ENCODE assay signal across 8 cellular contexts in genomic region chr20:24993337-24994185, GRCh38. TPM values are rescaled to one million over a fixed set of nuclear protein-coding genes. Genes with fewer than 3 reads are reported as not detected.
A peak's percentile ranks its signal among the peaks of the same experiment; 100 is the strongest.
DNase-seq lines count a peak whose midpoint lies in the region; ATAC-seq, FAIRE-seq and TF ChIP-seq lines count a peak whose summit lies in the region.

No MANE protein-coding gene starts in this region.

- no peaks in the 10 kb centered on the region for H3K9me3 Mint-ChIP-seq in activated B cell treated with CpG ODN at 0.5 μM for 24 hours
- no peaks in the 10 kb centered on the region for H3K9me3 Mint-ChIP-seq in osteocyte (ENCODE audit: unreplicated experiment)

- peak overlapping the region; percentile 97 for H3K4me3 ChIP-seq in fibroblast of villous mesenchyme (ENCODE audit: low read depth, low read length)

- CTCF ChIA-PET in activated B cell treated with CpG ODN at 0.5 μM for 24 hours (lab: Charles Lee) (interaction anchor here (1.0 to 4.7 kb wide), 8 partner anchors 11 to 406 kb away, joined by 3 to 113 read pairs (median 6); no protein-coding TSS in a partner anchor), GM10248 (lab: Yijun Ruan, JAX) (interaction anchor here (0.9 to 9.4 kb wide), 18 partner anchors 10 to 413 kb away, joined by 3 to 201 read pairs (median 5); partner anchors contain the start of genes ACSS1 and GINS1)

- H3K4me3 Mint-ChIP-seq in activated B cell treated with CpG ODN at 0.5 μM for 24 hours (peak overlapping the region; percentile 92), osteocyte (ENCODE audit: unreplicated experiment) (peak overlapping the region; percentile 92)

- H3K36me3 Mint-ChIP-seq in activated B cell treated with CpG ODN at 0.5 μM for 24 hours (ENCODE audit: low read depth) (peaks cover 16% of the 10 kb centered on the region), osteocyte (ENCODE audit: unreplicated experiment) (peaks cover 2% of the 10 kb centered on the region)

- intact Hi-C loops in activated B cell treated with CpG ODN at 0.5 μM for 24 hours (cut with micrococcal nuclease) = loop anchor here (1.0 to 5.0 kb wide), 6 partner anchors 253 to 1643 kb away; partner anchors contain the start of genes NANP and NXT1

- POLR2A ChIA-PET in activated B cell treated with CpG ODN at 0.5 μM for 24 hours (lab: Charles Lee) = interaction anchor here (1.0 to 3.3 kb wide), 6 partner anchors 45 to 1644 kb away, joined by 3 to 35 read pairs (median 7); partner anchors contain the start of gene ACSS1
- POLR2A ChIA-PET in GM10248 (lab: Yijun Ruan, JAX) = interaction anchor here (0.6 to 1.0 kb wide), 2 partner anchors 67 to 175 kb away, joined by 3 to 4 read pairs; no protein-coding TSS in a partner anchor

- no peak for ATAC-seq in activated B cell treated with CpG ODN at 0.5 μM for 24 hours (ENCODE audit: low read depth)

- H3K27me3 Mint-ChIP-seq in activated B cell treated with CpG ODN at 0.5 μM for 24 hours (no peaks in the 10 kb centered on the region), osteocyte (ENCODE audit: unreplicated experiment) (peaks cover 17% of the 10 kb centered on the region)

- peak; percentile 53 for DNase-seq in NCI-H1105 treated with DMSO at 0.1 percent for 48 hours (lab: John Stamatoyannopoulos, UW)
- no peak for DNase-seq in NCI-H1105 (lab: John Stamatoyannopoulos, UW)
- DNase-seq in MV-4-11 (lab: John Stamatoyannopoulos, UW) = peak; percentile 45
- no peak for DNase-seq in activated B cell treated with CpG ODN at 0.5 μM for 24 hours
- DNase-seq in fibroblast of villous mesenchyme (ENCODE audit: low read depth) = peak; percentile 29
- DNase-seq in osteocyte (ENCODE audit: extremely low spot score, unreplicated experiment) = no peak
- DNase-seq in D721Med (ENCODE audit: insufficient read length, low spot score) = no peak
- DNase-seq in GM10248 (ENCODE audit: extremely low spot score) = no peak

- TF ChIP-seq CTCF in activated B cell treated with CpG ODN at 0.5 μM for 24 hours (IDR thresholded peaks at IDR 0.05) (no peak), fibroblast of villous mesenchyme (IDR thresholded peaks at IDR 0.05; ENCODE audit: insufficient read depth, low read depth, low read length) (peak; percentile 9), osteocyte (IDR thresholded peaks at IDR 0.05) (peak; percentile 58), D721Med (IDR thresholded peaks at IDR 0.05; ENCODE audit: insufficient read depth, missing control alignments) (no peak), GM10248 (IDR thresholded peaks at IDR 0.05; ENCODE audit: control extremely low read depth, extremely low read depth, low read depth, missing control alignments) (no peak)

- H3K27ac Mint-ChIP-seq in activated B cell treated with CpG ODN at 0.5 μM for 24 hours (peak overlapping the region; percentile 95), osteocyte (ENCODE audit: unreplicated experiment) (peak overlapping the region; percentile 95)

- no peak for FAIRE-seq in D721Med (lab: Jason Lieb, UNC)

- H3K4me1 Mint-ChIP-seq in activated B cell treated with CpG ODN at 0.5 μM for 24 hours (peaks cover 45% of the 10 kb centered on the region), osteocyte (ENCODE audit: unreplicated experiment) (peaks cover 42% of the 10 kb centered on the region)

RNA-seq across cellular contexts. Expression of gene APMAP, which starts 1.0 kb away (rescaled TPM):
- total RNA-seq in activated B cell treated with CpG ODN at 0.5 μM for 24 hours = 22.3 and 24.9 TPM in 2 replicates
- 72.2 and 81.2 TPM in 2 replicates for total RNA-seq in fibroblast of villous mesenchyme
- 76.3 and 80.0 TPM in 2 replicates for total RNA-seq in osteocyte

RNA-seq across cellular contexts. Expression of gene CST7, which starts 44.5 kb away (rescaled TPM):
- total RNA-seq in activated B cell treated with CpG ODN at 0.5 μM for 24 hours = 0.86 and 1.0 TPM in 2 replicates
- total RNA-seq in fibroblast of villous mesenchyme = not detected in 2 replicates
- total RNA-seq in osteocyte = not detected in 2 replicates

Comparison
In these comparisons a context has a peak if more than half of its experiments do, and no peak if none do; other contexts are left out.
1. DNase-seq: peak in NCI-H1105 treated with DMSO at 0.1 percent for 48 hours (single experiment), MV-4-11 (single experiment) and fibroblast of villous mesenchyme (single experiment); none in NCI-H1105 (single experiment), activated B cell treated with CpG ODN at 0.5 μM for 24 hours (single experiment), osteocyte (single experiment), D721Med (single experiment) and GM10248 (single experiment).
2. CTCF ChIP-seq: peak in fibroblast of villous mesenchyme (single experiment) and osteocyte (single experiment); none in activated B cell treated with CpG ODN at 0.5 μM for 24 hours (single experiment), D721Med (single experiment) and GM10248 (single experiment).